In the genomic region with DNA sequence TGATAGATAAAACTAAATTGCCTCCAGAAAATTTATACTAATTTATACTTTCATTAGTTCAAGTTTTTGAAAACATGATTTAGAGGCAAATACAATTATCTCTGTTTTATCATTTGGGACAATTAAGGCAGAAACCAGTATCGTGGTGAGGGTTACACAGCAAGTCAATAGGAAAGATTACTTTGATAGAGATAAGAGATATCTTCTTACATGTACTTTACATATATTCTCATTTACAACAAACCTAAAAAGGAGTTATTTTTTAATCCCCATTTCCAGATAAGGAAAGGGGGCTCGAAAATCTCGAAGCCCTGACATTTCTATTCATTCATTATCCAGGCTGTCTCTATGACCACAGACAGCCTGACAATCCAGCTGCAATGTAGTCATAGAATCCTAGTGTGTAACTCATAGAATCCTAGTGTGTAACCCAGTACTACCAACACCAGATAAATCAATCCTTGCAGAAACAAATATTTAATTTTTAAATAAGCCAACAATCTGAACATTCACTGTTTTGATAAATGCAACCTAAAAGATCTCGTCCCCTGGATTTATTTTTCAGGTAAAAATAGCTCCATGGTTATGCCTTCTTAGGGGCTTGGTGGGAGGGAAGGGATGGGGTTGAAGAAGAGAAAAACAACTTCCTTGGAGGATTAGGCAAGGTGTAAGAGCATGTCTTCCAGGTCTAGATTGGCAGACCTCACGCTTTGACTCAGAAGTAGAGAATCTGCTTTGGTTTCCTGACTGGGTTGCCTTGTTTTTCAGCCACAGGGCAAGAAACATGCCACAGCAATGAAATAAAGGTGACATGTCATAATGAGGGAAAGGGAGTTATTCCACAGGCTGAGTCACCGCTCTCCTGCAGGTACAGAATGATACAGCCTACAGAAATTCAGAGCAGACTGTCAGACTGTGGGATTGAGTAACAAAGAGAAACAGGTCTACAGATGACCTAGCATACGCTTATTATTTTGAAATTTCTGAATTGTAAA, we compare ENCODE assay signal across 1 cellular context.
A peak's percentile ranks its signal among the peaks of the same experiment; 100 is the strongest.
TF ChIP-seq lines count a peak whose summit lies in the region.

No MANE protein-coding gene starts in this region.

TF ChIP-seq in SK-N-SH, 30 proteins besides CTCF, POLR2A, EP300 and RAD21 (continued from another document):
- TF ChIP-seq NFIC (IDR thresholded peaks at IDR 0.05; ENCODE audit: borderline replicate concordance) (peak; percentile 64; the same call in 1 of the 2 replicates), JUND (IDR thresholded peaks at IDR 0.05) (peak; percentile 83), TEAD4 (IDR thresholded peaks at IDR 0.05; ENCODE audit: borderline replicate concordance, insufficient read depth) (peak; percentile 61; the same call in 1 of the 2 replicates), YY1 (IDR thresholded peaks at IDR 0.05; ENCODE audit: low read depth) (no peak), POLR2AphosphoS5 (IDR thresholded peaks at IDR 0.05; ENCODE audit: low read depth, low read length) (no peak; the same call in 1 of the 2 replicates), MEF2A (IDR thresholded peaks at IDR 0.05; ENCODE audit: borderline replicate concordance, low read depth) (no peak), TCF12 (IDR thresholded peaks at IDR 0.05) (peak; percentile 84)
- TF ChIP-seq, protein P1, sequence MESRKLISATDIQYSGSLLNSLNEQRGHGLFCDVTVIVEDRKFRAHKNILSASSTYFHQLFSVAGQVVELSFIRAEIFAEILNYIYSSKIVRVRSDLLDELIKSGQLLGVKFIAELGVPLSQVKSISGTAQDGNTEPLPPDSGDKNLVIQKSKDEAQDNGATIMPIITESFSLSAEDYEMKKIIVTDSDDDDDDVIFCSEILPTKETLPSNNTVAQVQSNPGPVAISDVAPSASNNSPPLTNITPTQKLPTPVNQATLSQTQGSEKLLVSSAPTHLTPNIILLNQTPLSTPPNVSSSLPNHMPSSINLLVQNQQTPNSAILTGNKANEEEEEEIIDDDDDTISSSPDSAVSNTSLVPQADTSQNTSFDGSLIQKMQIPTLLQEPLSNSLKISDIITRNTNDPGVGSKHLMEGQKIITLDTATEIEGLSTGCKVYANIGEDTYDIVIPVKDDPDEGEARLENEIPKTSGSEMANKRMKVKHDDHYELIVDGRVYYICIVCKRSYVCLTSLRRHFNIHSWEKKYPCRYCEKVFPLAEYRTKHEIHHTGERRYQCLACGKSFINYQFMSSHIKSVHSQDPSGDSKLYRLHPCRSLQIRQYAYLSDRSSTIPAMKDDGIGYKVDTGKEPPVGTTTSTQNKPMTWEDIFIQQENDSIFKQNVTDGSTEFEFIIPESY (IDR thresholded peaks at IDR 0.05; ENCODE audit: borderline replicate concordance, low read depth), result 0 out of 2 replicates have a peak, but pooled peaks have one; percentile 13
- TF ChIP-seq, protein P2, sequence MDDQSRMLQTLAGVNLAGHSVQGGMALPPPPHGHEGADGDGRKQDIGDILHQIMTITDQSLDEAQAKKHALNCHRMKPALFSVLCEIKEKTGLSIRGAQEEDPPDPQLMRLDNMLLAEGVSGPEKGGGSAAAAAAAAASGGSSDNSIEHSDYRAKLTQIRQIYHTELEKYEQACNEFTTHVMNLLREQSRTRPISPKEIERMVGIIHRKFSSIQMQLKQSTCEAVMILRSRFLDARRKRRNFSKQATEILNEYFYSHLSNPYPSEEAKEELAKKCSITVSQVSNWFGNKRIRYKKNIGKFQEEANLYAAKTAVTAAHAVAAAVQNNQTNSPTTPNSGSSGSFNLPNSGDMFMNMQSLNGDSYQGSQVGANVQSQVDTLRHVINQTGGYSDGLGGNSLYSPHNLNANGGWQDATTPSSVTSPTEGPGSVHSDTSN (IDR thresholded peaks at IDR 0.05), result peak; percentile 83
TF ChIP-seq in SK-N-SH: peak in this region for 8.
